1 cellular context compared by ENCODE assay signal in the genomic region with DNA sequence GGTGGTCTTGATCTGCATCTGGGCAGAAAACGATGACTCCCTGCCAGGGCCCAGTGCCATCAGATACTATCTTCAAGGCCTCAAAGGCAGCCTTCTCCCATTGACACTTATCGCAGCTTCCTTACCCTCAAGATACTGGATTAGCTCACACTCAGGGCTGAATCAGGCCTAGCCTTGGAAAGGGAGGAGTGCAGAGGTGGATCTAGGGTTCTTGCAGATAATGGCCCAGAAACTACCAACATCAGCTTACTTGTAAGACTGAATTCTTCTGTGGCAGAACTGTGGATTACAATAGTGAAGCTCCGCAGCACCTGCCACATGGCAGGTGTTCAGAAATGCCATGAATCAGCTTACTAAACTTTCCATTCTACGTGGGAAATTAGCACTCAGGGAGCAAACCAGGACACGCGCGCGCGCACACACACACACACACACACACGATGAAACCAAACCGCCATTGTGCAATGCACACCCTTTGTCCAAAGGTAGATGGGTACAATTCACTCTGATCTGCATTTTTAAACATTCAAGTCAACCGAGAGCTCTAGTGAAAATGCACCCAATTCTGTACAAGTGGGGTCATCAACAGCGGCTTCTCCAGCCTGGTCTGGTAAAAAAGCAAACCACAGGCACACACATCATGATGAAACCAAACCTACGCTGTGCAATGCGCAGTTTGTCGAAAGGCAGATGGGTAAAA.
A peak's percentile ranks its signal among the peaks of the same experiment; 100 is the strongest.
TF ChIP-seq lines count a peak whose summit lies in the region.

No MANE protein-coding gene starts in this region.

TF ChIP-seq in HepG2, 621 proteins besides CTCF, POLR2A, EP300 and RAD21 (continued from another document and continues in another):
- TF ChIP-seq, protein P1, sequence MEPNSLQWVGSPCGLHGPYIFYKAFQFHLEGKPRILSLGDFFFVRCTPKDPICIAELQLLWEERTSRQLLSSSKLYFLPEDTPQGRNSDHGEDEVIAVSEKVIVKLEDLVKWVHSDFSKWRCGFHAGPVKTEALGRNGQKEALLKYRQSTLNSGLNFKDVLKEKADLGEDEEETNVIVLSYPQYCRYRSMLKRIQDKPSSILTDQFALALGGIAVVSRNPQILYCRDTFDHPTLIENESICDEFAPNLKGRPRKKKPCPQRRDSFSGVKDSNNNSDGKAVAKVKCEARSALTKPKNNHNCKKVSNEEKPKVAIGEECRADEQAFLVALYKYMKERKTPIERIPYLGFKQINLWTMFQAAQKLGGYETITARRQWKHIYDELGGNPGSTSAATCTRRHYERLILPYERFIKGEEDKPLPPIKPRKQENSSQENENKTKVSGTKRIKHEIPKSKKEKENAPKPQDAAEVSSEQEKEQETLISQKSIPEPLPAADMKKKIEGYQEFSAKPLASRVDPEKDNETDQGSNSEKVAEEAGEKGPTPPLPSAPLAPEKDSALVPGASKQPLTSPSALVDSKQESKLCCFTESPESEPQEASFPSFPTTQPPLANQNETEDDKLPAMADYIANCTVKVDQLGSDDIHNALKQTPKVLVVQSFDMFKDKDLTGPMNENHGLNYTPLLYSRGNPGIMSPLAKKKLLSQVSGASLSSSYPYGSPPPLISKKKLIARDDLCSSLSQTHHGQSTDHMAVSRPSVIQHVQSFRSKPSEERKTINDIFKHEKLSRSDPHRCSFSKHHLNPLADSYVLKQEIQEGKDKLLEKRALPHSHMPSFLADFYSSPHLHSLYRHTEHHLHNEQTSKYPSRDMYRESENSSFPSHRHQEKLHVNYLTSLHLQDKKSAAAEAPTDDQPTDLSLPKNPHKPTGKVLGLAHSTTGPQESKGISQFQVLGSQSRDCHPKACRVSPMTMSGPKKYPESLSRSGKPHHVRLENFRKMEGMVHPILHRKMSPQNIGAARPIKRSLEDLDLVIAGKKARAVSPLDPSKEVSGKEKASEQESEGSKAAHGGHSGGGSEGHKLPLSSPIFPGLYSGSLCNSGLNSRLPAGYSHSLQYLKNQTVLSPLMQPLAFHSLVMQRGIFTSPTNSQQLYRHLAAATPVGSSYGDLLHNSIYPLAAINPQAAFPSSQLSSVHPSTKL (CRISPR knock-in tag; IDR thresholded peaks at IDR 0.05): no peak
- TF ChIP-seq TSC22D2 (CRISPR knock-in tag; IDR thresholded peaks at IDR 0.05; ENCODE audit: borderline replicate concordance) (no peak), NFKB2 (CRISPR knock-in tag; IDR thresholded peaks at IDR 0.05; ENCODE audit: borderline replicate concordance) (no peak), NFIC (IDR thresholded peaks at IDR 0.05; ENCODE audit: low read length) (no peak), MYNN (CRISPR knock-in tag; IDR thresholded peaks at IDR 0.05; ENCODE audit: low read depth) (no peak), ZMYM4 (CRISPR knock-in tag; IDR thresholded peaks at IDR 0.05) (no peak), FOXC1 (CRISPR knock-in tag; IDR thresholded peaks at IDR 0.05; ENCODE audit: borderline replicate concordance) (no peak), SAP130 (CRISPR knock-in tag; IDR thresholded peaks at IDR 0.05; ENCODE audit: low read depth) (no peak; the same call in 1 of the 2 replicates), ZNF816 (CRISPR knock-in tag; IDR thresholded peaks at IDR 0.05; ENCODE audit: borderline replicate concordance) (no peak), ZNF878 (CRISPR knock-in tag; IDR thresholded peaks at IDR 0.05) (no peak), FOXJ3 (CRISPR knock-in tag; IDR thresholded peaks at IDR 0.05; ENCODE audit: borderline replicate concordance) (no peak), RFX1 (IDR thresholded peaks at IDR 0.05) (no peak), BORCS8-MEF2B (CRISPR knock-in tag; IDR thresholded peaks at IDR 0.05) (peak; percentile 25; the same call in 1 of the 2 replicates), ZBTB20 (CRISPR knock-in tag; IDR thresholded peaks at IDR 0.05; ENCODE audit: borderline replicate concordance, low read depth) (no peak; the same call in 1 of the 2 replicates), TMF1 (CRISPR knock-in tag; IDR thresholded peaks at IDR 0.05; ENCODE audit: low read depth) (no peak), NPAS2 (CRISPR knock-in tag; IDR thresholded peaks at IDR 0.05; ENCODE audit: borderline replicate concordance) (no peak), ZNF263 (CRISPR knock-in tag; IDR thresholded peaks at IDR 0.05) (no peak), RFXAP (CRISPR knock-in tag; IDR thresholded peaks at IDR 0.05; ENCODE audit: borderline replicate concordance) (0 out of 2 replicates have a peak, but pooled peaks have one; percentile 37), FOXA1 (IDR thresholded peaks at IDR 0.05) (no peak), FOXA1 (CRISPR knock-in tag; IDR thresholded peaks at IDR 0.05) (peak; percentile 12; the same call in 1 of the 2 replicates), ZFP1 (CRISPR knock-in tag; IDR thresholded peaks at IDR 0.05) (0 out of 2 replicates have a peak, but pooled peaks have one; percentile 15), ZNF329 (CRISPR knock-in tag; IDR thresholded peaks at IDR 0.05; ENCODE audit: low read depth) (no peak)
- TF ChIP-seq, protein P2, sequence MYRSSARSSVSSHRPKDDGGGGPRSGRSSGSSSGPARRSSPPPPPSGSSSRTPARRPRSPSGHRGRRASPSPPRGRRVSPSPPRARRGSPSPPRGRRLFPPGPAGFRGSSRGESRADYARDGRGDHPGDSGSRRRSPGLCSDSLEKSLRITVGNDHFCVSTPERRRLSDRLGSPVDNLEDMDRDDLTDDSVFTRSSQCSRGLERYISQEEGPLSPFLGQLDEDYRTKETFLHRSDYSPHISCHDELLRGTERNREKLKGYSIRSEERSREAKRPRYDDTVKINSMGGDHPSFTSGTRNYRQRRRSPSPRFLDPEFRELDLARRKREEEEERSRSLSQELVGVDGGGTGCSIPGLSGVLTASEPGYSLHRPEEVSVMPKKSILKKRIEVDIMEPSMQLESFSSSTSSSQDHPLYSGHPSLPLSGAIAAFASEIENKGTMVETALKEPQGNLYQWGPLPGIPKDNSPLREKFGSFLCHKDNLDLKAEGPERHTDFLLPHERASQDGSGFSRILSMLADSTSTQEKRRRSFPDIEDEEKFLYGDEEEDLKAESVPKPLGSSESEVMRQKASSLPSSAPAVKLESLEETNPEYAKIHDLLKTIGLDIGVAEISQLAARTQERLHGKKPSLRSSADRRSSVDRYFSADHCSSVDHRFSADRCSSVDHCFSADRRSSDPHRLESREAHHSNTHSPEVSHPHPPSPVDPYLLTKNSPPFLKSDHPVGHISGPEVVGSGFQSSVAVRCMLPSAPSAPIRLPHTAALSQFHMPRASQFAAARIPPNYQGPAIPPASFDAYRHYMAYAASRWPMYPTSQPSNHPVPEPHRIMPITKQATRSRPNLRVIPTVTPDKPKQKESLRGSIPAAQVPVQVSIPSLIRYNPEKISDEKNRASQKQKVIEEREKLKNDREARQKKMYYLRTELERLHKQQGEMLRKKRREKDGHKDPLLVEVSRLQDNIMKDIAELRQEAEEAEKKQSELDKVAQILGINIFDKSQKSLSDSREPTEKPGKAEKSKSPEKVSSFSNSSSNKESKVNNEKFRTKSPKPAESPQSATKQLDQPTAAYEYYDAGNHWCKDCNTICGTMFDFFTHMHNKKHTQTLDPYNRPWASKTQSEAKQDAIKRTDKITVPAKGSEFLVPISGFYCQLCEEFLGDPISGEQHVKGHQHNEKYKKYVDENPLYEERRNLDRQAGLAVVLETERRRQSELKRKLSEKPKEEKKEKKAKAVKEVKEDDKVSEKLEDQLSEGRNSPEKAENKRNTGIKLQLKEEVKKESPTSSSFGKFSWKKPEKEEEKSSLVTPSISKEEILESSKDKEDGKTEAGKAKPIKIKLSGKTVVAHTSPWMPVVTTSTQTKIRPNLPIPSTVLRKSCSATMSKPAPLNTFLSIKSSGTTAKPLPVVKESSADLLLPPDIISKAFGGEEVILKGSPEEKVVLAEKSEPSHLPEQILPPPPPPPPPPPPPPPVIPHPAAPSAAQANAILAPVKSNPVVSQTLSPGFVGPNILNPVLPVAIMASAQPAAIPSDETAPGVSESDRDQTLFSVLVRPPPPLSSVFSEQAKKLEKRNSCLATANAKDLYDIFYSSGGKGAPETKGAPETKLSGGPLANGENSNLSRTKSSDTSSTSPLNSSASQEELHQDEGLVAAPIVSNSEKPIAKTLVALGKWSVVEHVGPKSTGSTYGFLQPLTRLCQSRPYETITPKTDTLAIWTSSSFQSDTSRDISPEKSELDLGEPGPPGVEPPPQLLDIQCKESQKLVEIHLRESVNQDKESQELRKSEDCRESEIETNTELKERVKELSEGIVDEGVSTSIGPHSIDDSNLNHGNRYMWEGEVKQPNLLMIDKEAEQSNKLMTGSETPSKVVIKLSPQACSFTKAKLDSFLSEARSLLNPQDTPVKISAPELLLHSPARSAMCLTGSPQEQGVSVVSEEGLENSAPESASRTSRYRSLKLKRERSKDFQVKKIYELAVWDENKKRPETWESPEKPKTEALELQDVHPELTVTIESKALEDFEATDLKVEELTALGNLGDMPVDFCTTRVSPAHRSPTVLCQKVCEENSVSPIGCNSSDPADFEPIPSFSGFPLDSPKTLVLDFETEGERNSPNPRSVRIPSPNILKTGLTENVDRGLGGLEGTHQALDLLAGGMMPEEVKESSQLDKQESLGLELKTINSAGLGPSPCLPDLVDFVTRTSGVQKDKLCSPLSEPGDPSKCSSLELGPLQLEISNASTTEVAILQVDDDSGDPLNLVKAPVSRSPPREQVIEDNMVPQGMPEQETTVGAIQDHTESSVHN (CRISPR knock-in tag; IDR thresholded peaks at IDR 0.05): no peak
- TF ChIP-seq, protein P3, sequence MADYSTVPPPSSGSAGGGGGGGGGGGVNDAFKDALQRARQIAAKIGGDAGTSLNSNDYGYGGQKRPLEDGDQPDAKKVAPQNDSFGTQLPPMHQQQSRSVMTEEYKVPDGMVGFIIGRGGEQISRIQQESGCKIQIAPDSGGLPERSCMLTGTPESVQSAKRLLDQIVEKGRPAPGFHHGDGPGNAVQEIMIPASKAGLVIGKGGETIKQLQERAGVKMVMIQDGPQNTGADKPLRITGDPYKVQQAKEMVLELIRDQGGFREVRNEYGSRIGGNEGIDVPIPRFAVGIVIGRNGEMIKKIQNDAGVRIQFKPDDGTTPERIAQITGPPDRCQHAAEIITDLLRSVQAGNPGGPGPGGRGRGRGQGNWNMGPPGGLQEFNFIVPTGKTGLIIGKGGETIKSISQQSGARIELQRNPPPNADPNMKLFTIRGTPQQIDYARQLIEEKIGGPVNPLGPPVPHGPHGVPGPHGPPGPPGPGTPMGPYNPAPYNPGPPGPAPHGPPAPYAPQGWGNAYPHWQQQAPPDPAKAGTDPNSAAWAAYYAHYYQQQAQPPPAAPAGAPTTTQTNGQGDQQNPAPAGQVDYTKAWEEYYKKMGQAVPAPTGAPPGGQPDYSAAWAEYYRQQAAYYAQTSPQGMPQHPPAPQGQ (CRISPR knock-in tag; IDR thresholded peaks at IDR 0.05; ENCODE audit: borderline replicate concordance): no peak
- TF ChIP-seq, protein P4, sequence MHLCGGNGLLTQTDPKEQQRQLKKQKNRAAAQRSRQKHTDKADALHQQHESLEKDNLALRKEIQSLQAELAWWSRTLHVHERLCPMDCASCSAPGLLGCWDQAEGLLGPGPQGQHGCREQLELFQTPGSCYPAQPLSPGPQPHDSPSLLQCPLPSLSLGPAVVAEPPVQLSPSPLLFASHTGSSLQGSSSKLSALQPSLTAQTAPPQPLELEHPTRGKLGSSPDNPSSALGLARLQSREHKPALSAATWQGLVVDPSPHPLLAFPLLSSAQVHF (CRISPR knock-in tag; IDR thresholded peaks at IDR 0.05): no peak
- TF ChIP-seq, protein P5, sequence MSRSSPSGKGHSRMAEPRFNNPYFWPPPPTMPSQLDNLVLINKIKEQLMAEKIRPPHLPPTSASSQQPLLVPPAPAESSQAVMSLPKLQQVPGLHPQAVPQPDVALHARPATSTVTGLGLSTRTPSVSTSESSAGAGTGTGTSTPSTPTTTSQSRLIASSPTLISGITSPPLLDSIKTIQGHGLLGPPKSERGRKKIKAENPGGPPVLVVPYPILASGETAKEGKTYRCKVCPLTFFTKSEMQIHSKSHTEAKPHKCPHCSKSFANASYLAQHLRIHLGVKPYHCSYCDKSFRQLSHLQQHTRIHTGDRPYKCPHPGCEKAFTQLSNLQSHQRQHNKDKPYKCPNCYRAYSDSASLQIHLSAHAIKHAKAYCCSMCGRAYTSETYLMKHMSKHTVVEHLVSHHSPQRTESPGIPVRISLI (CRISPR knock-in tag; IDR thresholded peaks at IDR 0.05; ENCODE audit: borderline replicate concordance): no peak
- TF ChIP-seq, protein P6, sequence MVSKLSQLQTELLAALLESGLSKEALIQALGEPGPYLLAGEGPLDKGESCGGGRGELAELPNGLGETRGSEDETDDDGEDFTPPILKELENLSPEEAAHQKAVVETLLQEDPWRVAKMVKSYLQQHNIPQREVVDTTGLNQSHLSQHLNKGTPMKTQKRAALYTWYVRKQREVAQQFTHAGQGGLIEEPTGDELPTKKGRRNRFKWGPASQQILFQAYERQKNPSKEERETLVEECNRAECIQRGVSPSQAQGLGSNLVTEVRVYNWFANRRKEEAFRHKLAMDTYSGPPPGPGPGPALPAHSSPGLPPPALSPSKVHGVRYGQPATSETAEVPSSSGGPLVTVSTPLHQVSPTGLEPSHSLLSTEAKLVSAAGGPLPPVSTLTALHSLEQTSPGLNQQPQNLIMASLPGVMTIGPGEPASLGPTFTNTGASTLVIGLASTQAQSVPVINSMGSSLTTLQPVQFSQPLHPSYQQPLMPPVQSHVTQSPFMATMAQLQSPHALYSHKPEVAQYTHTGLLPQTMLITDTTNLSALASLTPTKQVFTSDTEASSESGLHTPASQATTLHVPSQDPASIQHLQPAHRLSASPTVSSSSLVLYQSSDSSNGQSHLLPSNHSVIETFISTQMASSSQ (IDR thresholded peaks at IDR 0.05; ENCODE audit: low read depth): no peak
- TF ChIP-seq, protein P6 (CRISPR knock-in tag; IDR thresholded peaks at IDR 0.05; ENCODE audit: borderline replicate concordance): 0 out of 2 replicates have a peak, but pooled peaks have one; percentile 13
- TF ChIP-seq, protein P7, sequence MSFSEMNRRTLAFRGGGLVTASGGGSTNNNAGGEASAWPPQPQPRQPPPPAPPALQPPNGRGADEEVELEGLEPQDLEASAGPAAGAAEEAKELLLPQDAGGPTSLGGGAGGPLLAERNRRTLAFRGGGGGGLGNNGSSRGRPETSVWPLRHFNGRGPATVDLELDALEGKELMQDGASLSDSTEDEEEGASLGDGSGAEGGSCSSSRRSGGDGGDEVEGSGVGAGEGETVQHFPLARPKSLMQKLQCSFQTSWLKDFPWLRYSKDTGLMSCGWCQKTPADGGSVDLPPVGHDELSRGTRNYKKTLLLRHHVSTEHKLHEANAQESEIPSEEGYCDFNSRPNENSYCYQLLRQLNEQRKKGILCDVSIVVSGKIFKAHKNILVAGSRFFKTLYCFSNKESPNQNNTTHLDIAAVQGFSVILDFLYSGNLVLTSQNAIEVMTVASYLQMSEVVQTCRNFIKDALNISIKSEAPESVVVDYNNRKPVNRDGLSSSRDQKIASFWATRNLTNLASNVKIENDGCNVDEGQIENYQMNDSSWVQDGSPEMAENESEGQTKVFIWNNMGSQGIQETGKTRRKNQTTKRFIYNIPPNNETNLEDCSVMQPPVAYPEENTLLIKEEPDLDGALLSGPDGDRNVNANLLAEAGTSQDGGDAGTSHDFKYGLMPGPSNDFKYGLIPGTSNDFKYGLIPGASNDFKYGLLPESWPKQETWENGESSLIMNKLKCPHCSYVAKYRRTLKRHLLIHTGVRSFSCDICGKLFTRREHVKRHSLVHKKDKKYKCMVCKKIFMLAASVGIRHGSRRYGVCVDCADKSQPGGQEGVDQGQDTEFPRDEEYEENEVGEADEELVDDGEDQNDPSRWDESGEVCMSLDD (CRISPR knock-in tag; IDR thresholded peaks at IDR 0.05; ENCODE audit: borderline replicate concordance): no peak
